Comparison of ENCODE assay signal across 8 cellular contexts in the genomic region with DNA sequence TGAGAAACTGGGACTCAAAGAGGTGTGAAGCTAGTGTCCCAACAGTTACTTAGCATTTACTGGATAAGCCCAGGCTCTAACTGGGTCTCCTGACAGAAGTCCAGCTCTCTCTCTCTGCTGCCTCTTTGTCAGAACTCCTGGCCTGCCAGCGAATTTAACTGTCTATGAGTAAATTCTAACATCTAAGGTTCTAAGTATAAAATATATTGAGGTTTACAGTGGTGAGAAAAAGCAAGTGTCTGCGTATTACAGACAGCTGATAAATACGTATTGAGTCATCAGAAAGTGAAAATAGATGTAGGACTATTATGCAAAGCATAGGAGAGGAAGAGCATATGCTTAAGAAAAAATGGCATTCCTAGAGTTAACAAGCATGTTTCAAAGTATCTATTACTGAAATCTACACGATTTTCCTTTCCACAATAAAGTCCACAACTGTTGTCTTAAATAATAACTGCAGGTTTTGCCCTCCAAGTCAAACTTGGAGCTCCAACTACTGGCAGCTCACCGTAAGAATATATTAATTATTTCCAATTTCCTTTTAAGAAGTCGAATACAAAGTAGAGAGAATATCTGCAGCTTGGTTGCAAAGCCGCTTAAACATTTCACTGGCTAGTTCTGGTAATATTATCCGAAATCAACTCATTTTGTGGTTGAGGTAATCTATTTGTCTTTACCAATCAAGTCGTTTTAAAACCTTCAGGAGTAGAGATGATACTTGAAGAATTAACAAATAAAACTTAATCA. TPM values are rescaled to one million over a fixed set of nuclear protein-coding genes. Genes with fewer than 3 reads are reported as not detected.
DNase-seq lines count a peak whose midpoint lies in the region; ATAC-seq, FAIRE-seq and TF ChIP-seq lines count a peak whose summit lies in the region.

No MANE protein-coding gene starts in this region.

- TF ChIP-seq POLR2A in stomach (IDR thresholded peaks at IDR 0.05): no peak

- DNase-seq in GM12865 (ENCODE audit: low read depth) (peak; percentile 43), hepatocyte (ENCODE audit: low spot score) (no peak), stomach (no peak), DMS114 treated with DMSO at 0.1 percent for 48 hours (lab: John Stamatoyannopoulos, UW; ENCODE audit: unreplicated experiment) (no peak), HTR-8/SVneo (ENCODE audit: insufficient read length, low spot score) (no peak)
- DNase-seq in activated CD4-positive, alpha-beta memory T cell treated with anti-CD3 and anti-CD28 coated beads, Interleukin-2, amount 10 ng/mL, durations not matched to agents 7 days and 5 days: no peak

- H3K9me3 ChIP-seq in hepatocyte (ENCODE audit: low read depth) (no peaks in the 10 kb centered on the region), stomach (no peaks in the 10 kb centered on the region)

- H3K4me1 ChIP-seq in hepatocyte (ENCODE audit: insufficient read depth) (peaks cover 15% of the 10 kb centered on the region), stomach (peaks cover 0 to 48% (median 22%) of the 10 kb centered on the region in 4 donors)

- H3K4me3 ChIP-seq in GM12865 (ENCODE audit: low read depth, low read length): peak overlapping the region; percentile 67
- no peak overlapping the region for H3K4me3 ChIP-seq in hepatocyte
- peak overlapping the region; percentile 64 to 76 (median 70) for H3K4me3 ChIP-seq in stomach

- FAIRE-seq in HTR-8/SVneo (lab: Jason Lieb, UNC): no peak

- peak overlapping the region; percentile 16 for H3K27ac Mint-ChIP-seq in activated CD4-positive, alpha-beta memory T cell treated with anti-CD3 and anti-CD28 coated beads, Interleukin-2, amount 10 ng/mL, durations not matched to agents 7 days and 5 days

- peaks cover 14% of the 10 kb centered on the region for H4K20me1 ChIP-seq in hepatocyte (ENCODE audit: insufficient read depth, poor library complexity, severe bottlenecking)

- H3K79me2 ChIP-seq in hepatocyte: peaks cover 20% of the 10 kb centered on the region

- no peaks in the 10 kb centered on the region for H3K9me3 Mint-ChIP-seq in activated CD4-positive, alpha-beta memory T cell treated with anti-CD3 and anti-CD28 coated beads, Interleukin-2, amount 10 ng/mL, durations not matched to agents 7 days and 5 days

- no peak for TF ChIP-seq EP300 in stomach (IDR thresholded peaks at IDR 0.05)

- H3K27ac ChIP-seq in hepatocyte: peak overlapping the region; percentile 90
- peak overlapping the region; percentile 68 to 99 (median 92) for H3K27ac ChIP-seq in stomach

- H3K9me2 ChIP-seq in hepatocyte (replicated peaks; ENCODE audit: insufficient read depth): no peaks in the 10 kb centered on the region

- H3K4me1 Mint-ChIP-seq in activated CD4-positive, alpha-beta memory T cell treated with anti-CD3 and anti-CD28 coated beads, Interleukin-2, amount 10 ng/mL, durations not matched to agents 7 days and 5 days: peaks cover 39% of the 10 kb centered on the region

- POLR2A ChIA-PET in activated CD4-positive, alpha-beta memory T cell treated with anti-CD3 and anti-CD28 coated beads, Interleukin-2, amount 10 ng/mL, durations not matched to agents 7 days and 5 days (lab: Charles Lee): interaction anchor here (0.8 to 7.3 kb wide), 13 partner anchors 10 to 315 kb away, joined by 3 to 65 read pairs (median 4); a partner anchor contains a TSS

- ATAC-seq in GM19468 (IDR thresholded peaks at IDR 0.05; ENCODE audit: extremely low read depth, unreplicated experiment) (peak; percentile 19), HG03558 (IDR thresholded peaks at IDR 0.05; ENCODE audit: extremely low read depth, unreplicated experiment) (peak; percentile 30)

- H3K4me3 Mint-ChIP-seq in activated CD4-positive, alpha-beta memory T cell treated with anti-CD3 and anti-CD28 coated beads, Interleukin-2, amount 10 ng/mL, durations not matched to agents 7 days and 5 days: peak overlapping the region; percentile 81

- no peak overlapping the region for H2AFZ ChIP-seq in hepatocyte

- CTCF ChIA-PET in activated CD4-positive, alpha-beta memory T cell treated with anti-CD3 and anti-CD28 coated beads, Interleukin-2, amount 10 ng/mL, durations not matched to agents 7 days and 5 days (lab: Charles Lee): interaction anchor here (0.6 to 8.7 kb wide), 14 partner anchors 35 to 330 kb away, joined by 3 to 74 read pairs (median 4); a partner anchor contains a TSS

- H3K36me3 ChIP-seq in hepatocyte (replicated peaks; ENCODE audit: insufficient read depth, low read depth) (peaks cover 10% of the 10 kb centered on the region), stomach (peaks cover 0 to 18% (median 12%) of the 10 kb centered on the region in 4 donors)

- H3K4me2 ChIP-seq in hepatocyte: peak overlapping the region; percentile 87

- TF ChIP-seq CTCF in GM12865 (IDR thresholded peaks at IDR 0.05; ENCODE audit: insufficient read depth, low read depth, low read length, missing control alignments): no peak
- TF ChIP-seq CTCF in hepatocyte (IDR thresholded peaks at IDR 0.05; ENCODE audit: poor library complexity): peak; percentile 44
- TF ChIP-seq CTCF in stomach (IDR thresholded peaks at IDR 0.05): peak in 2 of 7 experiments; percentile 14 to 29

- intact Hi-C loops in stomach (cut with DNase I; ENCODE audit: low total_unique reads): no loop called here

- peaks cover 10% of the 10 kb centered on the region for H3K27me3 Mint-ChIP-seq in activated CD4-positive, alpha-beta memory T cell treated with anti-CD3 and anti-CD28 coated beads, Interleukin-2, amount 10 ng/mL, durations not matched to agents 7 days and 5 days

- no peaks in the 10 kb centered on the region for H3K27me3 ChIP-seq in hepatocyte
- H3K27me3 ChIP-seq in stomach: no peaks in the 10 kb centered on the region

- WGBS in hepatocyte (ENCODE audit: low lambda C conversion rate, missing lambda C conversion rate): 65% methylated on average over 9 of the region's 9 CpGs
- WGBS in stomach, 5 donors: 7 to 25% (median 13%) methylated on average over 9 of the region's 9 CpGs

- peaks cover 10% of the 10 kb centered on the region for H3K36me3 Mint-ChIP-seq in activated CD4-positive, alpha-beta memory T cell treated with anti-CD3 and anti-CD28 coated beads, Interleukin-2, amount 10 ng/mL, durations not matched to agents 7 days and 5 days (ENCODE audit: low read depth)

RNA-seq across cellular contexts. Expression of a gene that starts 1.4 kb away (rescaled TPM):
- total RNA-seq in activated CD4-positive, alpha-beta memory T cell treated with anti-CD3 and anti-CD28 coated beads, Interleukin-2, amount 10 ng/mL, durations not matched to agents 7 days and 5 days: 1 to 10 TPM; 8.0 to 8.2 TPM
- total RNA-seq in hepatocyte (168 and 196 TPM in 2 replicates), stomach (100 to 1,000 TPM in 2 of 5 donors, 10 to 100 TPM in 3; 40.6 to 150 (median 95.1) TPM)
- polyA plus RNA-seq in hepatocyte (263 and 283 TPM in 2 replicates), stomach (100 to 1,000 TPM in 2 of 3 donors, 10 to 100 TPM in 1; 85.7 to 204 (median 107) TPM)

Comparison
In these comparisons a context has a peak if more than half of its experiments do, and no peak if none do; other contexts are left out.
1. RNA of a gene that starts 1.4 kb away (total RNA-seq): 168 to 196 TPM in hepatocyte and 40.6 to 150 TPM in stomach; 8.0 to 8.2 TPM in activated CD4-positive, alpha-beta memory T cell treated with anti-CD3 and anti-CD28 coated beads, Interleukin-2, amount 10 ng/mL, durations not matched to agents 7 days and 5 days; every median in the first group is over 4 times any median in the second.